Comparison of ENCODE assay signal across 12 cellular contexts in the genomic region with DNA sequence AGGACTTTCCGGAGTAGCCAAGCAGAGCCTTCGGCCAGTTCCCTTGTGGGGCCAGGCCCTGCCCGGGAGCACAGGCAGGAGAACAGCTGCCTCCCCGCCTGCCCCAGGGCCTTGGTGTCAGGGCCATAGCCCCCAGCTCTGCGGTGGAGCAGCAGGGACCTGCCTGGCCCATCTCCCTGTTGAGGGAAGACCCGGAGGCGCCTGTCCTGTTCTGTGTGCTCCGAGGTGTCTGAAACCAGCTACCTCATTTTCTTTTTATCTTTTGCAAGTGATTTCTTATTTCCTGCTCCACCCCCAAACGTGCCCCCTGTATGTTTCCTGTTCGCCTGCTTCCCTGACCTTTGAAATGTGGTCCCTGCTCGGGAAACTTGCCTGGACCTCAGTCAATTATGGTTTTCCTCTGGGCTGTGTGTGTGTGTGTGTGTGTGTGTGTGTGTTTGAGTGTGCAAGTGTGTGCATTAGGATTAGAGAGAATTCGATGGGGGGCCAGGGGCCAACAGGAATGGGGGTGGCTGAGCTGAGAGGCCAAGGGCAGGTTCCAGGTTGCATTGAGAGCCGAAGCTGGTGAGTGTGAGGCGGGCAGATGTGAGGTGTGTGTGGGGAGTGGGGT. TPM values are rescaled to one million over a fixed set of nuclear protein-coding genes. Genes with fewer than 3 reads are reported as not detected.
DNase-seq lines count a peak whose midpoint lies in the region; ATAC-seq and TF ChIP-seq lines count a peak whose summit lies in the region.
"Had no signal": no experiment of that assay in that cellular context is flagged by ENCODE, and none has a peak within 500 bp of the region (broad histone marks: within the 10 kb centered on the region; RNA-seq: fewer than 3 reads in every experiment).

No MANE protein-coding gene starts in this region.

- H3K4me1 ChIP-seq in adrenal gland (replicated peaks in 1 of 2): peaks cover 24 to 73% of the 10 kb centered on the region in 2 donors
- H3K4me1 ChIP-seq in tibial artery: peaks cover 3 to 91% (median 66%) of the 10 kb centered on the region in 4 donors

- TF ChIP-seq POLR2A in adrenal gland (IDR thresholded peaks at IDR 0.05): no peak

- H3K27ac ChIP-seq in adrenal gland (peak overlapping the region in 4 of 5 donors; percentile 48 to 78 (median 55)), tibial artery (peak overlapping the region; percentile 54 to 71)
- H3K27ac ChIP-seq: epithelial cell of prostate had no signal

- no peak for DNase-seq in activated CD8-positive, alpha-beta memory T cell treated with anti-CD3 and anti-CD28 coated beads, Interleukin-2, amount 10 ng/mL, durations not matched to agents 7 days and 5 days
- DNase-seq in activated CD8-positive, alpha-beta memory T cell treated with anti-CD3 and anti-CD28 coated beads, Interleukin-2, amount 50 U/mL, for 48 hours: no peak
- DNase-seq in adrenal gland (peak in 2 of 7 donors; percentile 37 to 55), mesothelial cell of epicardium (ENCODE audit: low spot score in 2 of 2, unreplicated experiment in 2 of 2) (no peak), tibial artery (no peak), OCI-M2 (lab: John Stamatoyannopoulos, UW; ENCODE audit: unreplicated experiment) (no peak), medulla oblongata (ENCODE audit: extremely low spot score) (no peak)
- DNase-seq: activated gamma-delta T cell treated with Interleukin-2 at 50 U/mL for 16 hours; NCI-H1417; stimulated activated CD4-positive, alpha-beta T cell treated with anti-CD3 and anti-CD28 coated beads, Interleukin-1b, Interleukin-23, amount 100 ng/mL, for 48 hours had no signal

- H3K4me3 ChIP-seq in adrenal gland (no peak overlapping the region), tibial artery (no peak overlapping the region)

- peaks cover 7% of the 10 kb centered on the region for H3K27me3 Mint-ChIP-seq in activated CD8-positive, alpha-beta memory T cell treated with anti-CD3 and anti-CD28 coated beads, Interleukin-2, amount 10 ng/mL, durations not matched to agents 7 days and 5 days
- H3K27me3 Mint-ChIP-seq in mesothelial cell of epicardium (ENCODE audit: low read depth): no peaks in the 10 kb centered on the region

- TF ChIP-seq CTCF in adrenal gland (IDR thresholded peaks at IDR 0.05) (no peak), mesothelial cell of epicardium (IDR thresholded peaks at IDR 0.05; ENCODE audit: unreplicated experiment) (no peak), tibial artery (IDR thresholded peaks at IDR 0.05) (no peak)

- 31 to 37% (median 33%) methylated on average over 12 to 14 of the region's 14 CpGs for WGBS in adrenal gland, 4 donors

- no peak overlapping the region for H3K4me3 Mint-ChIP-seq in activated CD8-positive, alpha-beta memory T cell treated with anti-CD3 and anti-CD28 coated beads, Interleukin-2, amount 10 ng/mL, durations not matched to agents 7 days and 5 days
- no peak overlapping the region for H3K4me3 Mint-ChIP-seq in mesothelial cell of epicardium

- no peaks in the 10 kb centered on the region for H3K9me3 Mint-ChIP-seq in activated CD8-positive, alpha-beta memory T cell treated with anti-CD3 and anti-CD28 coated beads, Interleukin-2, amount 10 ng/mL, durations not matched to agents 7 days and 5 days (ENCODE audit: low read depth)
- no peaks in the 10 kb centered on the region for H3K9me3 Mint-ChIP-seq in mesothelial cell of epicardium

- ATAC-seq in activated CD8-positive, alpha-beta memory T cell treated with anti-CD3 and anti-CD28 coated beads, Interleukin-2, amount 10 ng/mL, durations not matched to agents 7 days and 5 days: peak; percentile 24
- no peak for ATAC-seq in GM18502 (IDR thresholded peaks at IDR 0.05; ENCODE audit: poor library complexity, unreplicated experiment)

- H3K27me3 ChIP-seq in adrenal gland (no peaks in the 10 kb centered on the region), tibial artery (no peaks in the 10 kb centered on the region)

- peak overlapping the region; percentile 66 for H3K27ac Mint-ChIP-seq in activated CD8-positive, alpha-beta memory T cell treated with anti-CD3 and anti-CD28 coated beads, Interleukin-2, amount 10 ng/mL, durations not matched to agents 7 days and 5 days
- H3K27ac Mint-ChIP-seq in mesothelial cell of epicardium: peak overlapping the region; percentile 95

- H3K36me3 ChIP-seq in adrenal gland (replicated peaks in 1 of 2) (no peaks in the 10 kb centered on the region), tibial artery (no peaks in the 10 kb centered on the region)

- CTCF ChIA-PET in activated CD8-positive, alpha-beta memory T cell treated with anti-CD3 and anti-CD28 coated beads, Interleukin-2, amount 10 ng/mL, durations not matched to agents 7 days and 5 days (lab: Charles Lee): interaction anchor here (1.1 to 1.8 kb wide), 2 partner anchors 11 to 20 kb away, joined by 3 to 4 read pairs; no protein-coding TSS in a partner anchor

- peaks cover 67% of the 10 kb centered on the region for H3K4me1 Mint-ChIP-seq in activated CD8-positive, alpha-beta memory T cell treated with anti-CD3 and anti-CD28 coated beads, Interleukin-2, amount 10 ng/mL, durations not matched to agents 7 days and 5 days
- peaks cover 55% of the 10 kb centered on the region for H3K4me1 Mint-ChIP-seq in mesothelial cell of epicardium

- intact Hi-C loops in adrenal gland (cut with DNase I): no loop called here
- intact Hi-C loops in tibial artery (cut with DNase I; ENCODE audit: low total_unique reads): no loop called here

- H3K36me3 Mint-ChIP-seq in activated CD8-positive, alpha-beta memory T cell treated with anti-CD3 and anti-CD28 coated beads, Interleukin-2, amount 10 ng/mL, durations not matched to agents 7 days and 5 days: no peaks in the 10 kb centered on the region
- H3K36me3 Mint-ChIP-seq in mesothelial cell of epicardium: peaks cover 3% of the 10 kb centered on the region

- H3K9me3 ChIP-seq in adrenal gland (replicated peaks in 1 of 3) (no peaks in the 10 kb centered on the region), tibial artery (no peaks in the 10 kb centered on the region)

RNA-seq across cellular contexts. Expression of gene LRP5, which starts 19.1 kb away (rescaled TPM):
- total RNA-seq in activated CD8-positive, alpha-beta memory T cell treated with anti-CD3 and anti-CD28 coated beads, Interleukin-2, amount 10 ng/mL, durations not matched to agents 7 days and 5 days: 10 to 100 TPM; 15.6 to 16.2 TPM
- total RNA-seq in adrenal gland: 100 to 1,000 TPM in 1 of 8 donors, 10 to 100 TPM in 7; 45.3 to 277 (median 75.8) TPM
- 100 to 1,000 TPM in 2 of 3 donors, 10 to 100 TPM in 1; 14.2 to 104 (median 104) TPM for polyA plus RNA-seq in adrenal gland
- total RNA-seq in mesothelial cell of epicardium: 72.5 to 76.6 TPM (median 74.7 TPM) in 3 replicates

RNA-seq across cellular contexts. Expression of gene C11orf24, which starts 59.7 kb away (rescaled TPM):
- 10 to 100 TPM; 26.4 to 27.0 TPM for total RNA-seq in activated CD8-positive, alpha-beta memory T cell treated with anti-CD3 and anti-CD28 coated beads, Interleukin-2, amount 10 ng/mL, durations not matched to agents 7 days and 5 days
- total RNA-seq in adrenal gland: 10 to 100 TPM; 18.7 to 41.2 (median 27.2) TPM
- 10 to 100 TPM; 23.4 to 46.5 (median 27.3) TPM for polyA plus RNA-seq in adrenal gland
- total RNA-seq in mesothelial cell of epicardium: 37.7 to 41.8 TPM (median 39.8 TPM) in 3 replicates
